9 cellular contexts compared by ENCODE assay signal in the genomic region with DNA sequence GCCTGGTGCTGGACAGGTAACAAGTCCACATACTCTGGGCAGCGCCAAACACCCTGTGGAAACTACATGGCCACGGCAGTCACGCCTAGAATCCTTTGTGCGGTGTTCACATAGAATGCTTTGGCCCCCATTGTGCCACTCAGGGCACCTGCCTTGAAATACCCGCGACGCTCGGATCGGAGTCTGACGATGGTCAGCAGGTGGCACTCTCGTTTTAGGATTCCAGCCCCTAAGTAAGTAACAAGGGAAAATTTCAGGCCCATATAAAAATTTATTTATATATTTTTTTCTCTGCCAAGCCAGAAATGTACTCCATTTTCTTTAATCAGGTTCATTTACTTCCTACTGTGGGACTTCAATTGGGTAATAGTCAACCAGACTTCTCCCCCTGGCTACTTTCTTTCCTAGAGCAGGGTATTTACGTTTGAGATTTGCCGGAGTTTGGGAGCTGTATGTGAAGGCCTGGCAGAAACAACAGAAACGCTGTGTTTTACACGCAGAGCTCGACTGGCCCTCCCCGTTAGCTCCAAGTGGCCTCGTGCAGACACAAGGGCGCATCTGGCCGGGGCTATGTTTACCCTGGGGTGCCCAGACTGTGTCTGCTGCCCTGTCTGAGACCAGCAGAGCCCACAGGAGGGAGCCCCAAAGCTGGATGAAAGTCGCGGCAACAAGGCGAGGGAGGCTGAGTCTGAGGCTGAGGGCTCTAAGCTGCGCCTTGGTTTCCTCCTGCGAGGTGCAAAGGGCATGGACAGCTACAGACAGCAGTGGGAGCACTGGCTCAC. TPM values are rescaled to one million over a fixed set of nuclear protein-coding genes. Genes with fewer than 3 reads are reported as not detected.
DNase-seq lines count a peak whose midpoint lies in the region; ATAC-seq and TF ChIP-seq lines count a peak whose summit lies in the region.
"Had no signal": no experiment of that assay in that cellular context is flagged by ENCODE, and none has a peak within 500 bp of the region (broad histone marks: within the 10 kb centered on the region; RNA-seq: fewer than 3 reads in every experiment).

No MANE protein-coding gene starts in this region.

- CTCF ChIA-PET in AG04450 (lab: Charles Lee): interaction anchor here (0.8 to 2.1 kb wide), 6 partner anchors 31 to 1208 kb away, joined by 3 to 42 read pairs (median 4); no protein-coding TSS in a partner anchor
- CTCF ChIA-PET in activated CD8-positive, alpha-beta memory T cell treated with anti-CD3 and anti-CD28 coated beads, Interleukin-2, amount 10 ng/mL, durations not matched to agents 7 days and 5 days (lab: Charles Lee): no interaction called here

- peak; percentile 20 for DNase-seq in AG04450 (ENCODE audit: low read depth, low spot score)
- peak; percentile 62 for DNase-seq in HT1080 (ENCODE audit: low read depth)
- DNase-seq in SJCRH30: peak; percentile 6 to 59
- DNase-seq in fibroblast of pulmonary artery (ENCODE audit: low read depth): peak; percentile 88
- no peak for DNase-seq in stimulated activated naive CD8-positive, alpha-beta T cell treated with anti-CD3 and anti-CD28 coated beads, Interleukin-15, amount 100 ng/mL, for 72 hours
- no peak for DNase-seq in activated CD8-positive, alpha-beta memory T cell treated with anti-CD3 and anti-CD28 coated beads, Interleukin-2, amount 10 ng/mL, durations not matched to agents 7 days and 5 days

- no peaks in the 10 kb centered on the region for H3K36me3 Mint-ChIP-seq in activated CD8-positive, alpha-beta memory T cell treated with anti-CD3 and anti-CD28 coated beads, Interleukin-2, amount 10 ng/mL, durations not matched to agents 7 days and 5 days

- TF ChIP-seq RAD21 in neural cell (conservative IDR thresholded peaks at IDR 0.05): peak; percentile 89

- H3K9me3 ChIP-seq in AG04450 (ENCODE audit: control insufficient read depth, insufficient read depth, low read length): peaks cover 6% of the 10 kb centered on the region
- H3K9me3 ChIP-seq in SJCRH30 (replicated peaks): no peaks in the 10 kb centered on the region
- H3K9me3 ChIP-seq in neural cell (ENCODE audit: low read length): no peaks in the 10 kb centered on the region

- no peak for ATAC-seq in stimulated activated naive CD8-positive, alpha-beta T cell treated with anti-CD3 and anti-CD28 coated beads, Interleukin-15, amount 100 ng/mL, for 72 hours
- ATAC-seq in activated CD8-positive, alpha-beta memory T cell treated with anti-CD3 and anti-CD28 coated beads, Interleukin-2, amount 10 ng/mL, durations not matched to agents 7 days and 5 days: no peak
- no peak for ATAC-seq in HG02571 (IDR thresholded peaks at IDR 0.05; ENCODE audit: unreplicated experiment)

- H3K27ac Mint-ChIP-seq in stimulated activated naive CD8-positive, alpha-beta T cell treated with anti-CD3 and anti-CD28 coated beads, Interleukin-15, amount 100 ng/mL, for 72 hours: no peak overlapping the region
- no peak overlapping the region for H3K27ac Mint-ChIP-seq in activated CD8-positive, alpha-beta memory T cell treated with anti-CD3 and anti-CD28 coated beads, Interleukin-2, amount 10 ng/mL, durations not matched to agents 7 days and 5 days

- H3K4me3 Mint-ChIP-seq in stimulated activated naive CD8-positive, alpha-beta T cell treated with anti-CD3 and anti-CD28 coated beads, Interleukin-15, amount 100 ng/mL, for 72 hours: no peak overlapping the region
- H3K4me3 Mint-ChIP-seq in activated CD8-positive, alpha-beta memory T cell treated with anti-CD3 and anti-CD28 coated beads, Interleukin-2, amount 10 ng/mL, durations not matched to agents 7 days and 5 days: no peak overlapping the region
- H3K4me3 Mint-ChIP-seq: central memory CD8-positive, alpha-beta T cell had no signal

- no peak for TF ChIP-seq EP300 in neural cell (conservative IDR thresholded peaks at IDR 0.05; ENCODE audit: poor library complexity, severe bottlenecking)

- no peak overlapping the region for H2AFZ ChIP-seq in neural cell (ENCODE audit: low read depth, low read length)

- no peak overlapping the region for H3K4me2 ChIP-seq in neural cell (ENCODE audit: low read length)

- no peaks in the 10 kb centered on the region for H3K9me2 ChIP-seq in neural cell (ENCODE audit: insufficient read depth, low read length)

- H3K4me1 Mint-ChIP-seq in stimulated activated naive CD8-positive, alpha-beta T cell treated with anti-CD3 and anti-CD28 coated beads, Interleukin-15, amount 100 ng/mL, for 72 hours: no peaks in the 10 kb centered on the region
- H3K4me1 Mint-ChIP-seq in activated CD8-positive, alpha-beta memory T cell treated with anti-CD3 and anti-CD28 coated beads, Interleukin-2, amount 10 ng/mL, durations not matched to agents 7 days and 5 days: no peaks in the 10 kb centered on the region
- H3K4me1 Mint-ChIP-seq: central memory CD8-positive, alpha-beta T cell had no signal

- peaks cover 0 to 12% of the 10 kb centered on the region in 2 donors for H3K9me3 Mint-ChIP-seq in stimulated activated naive CD8-positive, alpha-beta T cell treated with anti-CD3 and anti-CD28 coated beads, Interleukin-15, amount 100 ng/mL, for 72 hours
- H3K9me3 Mint-ChIP-seq in activated CD8-positive, alpha-beta memory T cell treated with anti-CD3 and anti-CD28 coated beads, Interleukin-2, amount 10 ng/mL, durations not matched to agents 7 days and 5 days (ENCODE audit: low read depth): peaks cover 3% of the 10 kb centered on the region

- H3K9ac ChIP-seq in neural cell (ENCODE audit: low read length): no peak overlapping the region

- H3K4me3 ChIP-seq in AG04450 (ENCODE audit: low read depth, low read length): no peak overlapping the region
- H3K4me3 ChIP-seq in SJCRH30: no peak overlapping the region
- no peak overlapping the region for H3K4me3 ChIP-seq in fibroblast of pulmonary artery (replicated peaks; ENCODE audit: low read depth, low read length)
- no peak overlapping the region for H3K4me3 ChIP-seq in neural cell (ENCODE audit: low read length)

- H3K4me1 ChIP-seq in SJCRH30: no peaks in the 10 kb centered on the region

- no peaks in the 10 kb centered on the region for H3K79me2 ChIP-seq in neural cell (replicated peaks; ENCODE audit: insufficient read depth, low read length)

- H3K36me3 ChIP-seq in SJCRH30 (no peaks in the 10 kb centered on the region), neural cell (ENCODE audit: insufficient read depth, low read length) (no peaks in the 10 kb centered on the region)

- H3F3A ChIP-seq in neural cell (ENCODE audit: insufficient read depth, low read length, poor library complexity, severe bottlenecking): no peaks in the 10 kb centered on the region

- POLR2A ChIA-PET in AG04450 (lab: Yijun Ruan, JAX): no interaction called here

- H3K27me3 Mint-ChIP-seq in stimulated activated naive CD8-positive, alpha-beta T cell treated with anti-CD3 and anti-CD28 coated beads, Interleukin-15, amount 100 ng/mL, for 72 hours: peaks cover 12% of the 10 kb centered on the region
- H3K27me3 Mint-ChIP-seq in activated CD8-positive, alpha-beta memory T cell treated with anti-CD3 and anti-CD28 coated beads, Interleukin-2, amount 10 ng/mL, durations not matched to agents 7 days and 5 days: no peaks in the 10 kb centered on the region
- H3K27me3 Mint-ChIP-seq: central memory CD8-positive, alpha-beta T cell had no signal

- peak; percentile 52 for TF ChIP-seq CTCF in AG04450 (IDR thresholded peaks at IDR 0.05; ENCODE audit: low read depth, low read length)
- peak; percentile 63 for TF ChIP-seq CTCF in fibroblast of pulmonary artery (IDR thresholded peaks at IDR 0.05; ENCODE audit: low read length, missing control alignments)
- TF ChIP-seq CTCF in neural cell (IDR thresholded peaks at IDR 0.05; ENCODE audit: poor library complexity, severe bottlenecking): peak; percentile 79

- no peaks in the 10 kb centered on the region for H3K27me3 ChIP-seq in AG04450 (ENCODE audit: control insufficient read depth, insufficient read depth, low read length)
- no peaks in the 10 kb centered on the region for H3K27me3 ChIP-seq in SJCRH30
- H3K27me3 ChIP-seq in neural cell (ENCODE audit: insufficient read depth, low read depth, low read length): no peaks in the 10 kb centered on the region

- H3K27ac ChIP-seq in AG04450 (ENCODE audit: low read depth, low read length): no peak overlapping the region
- no peak overlapping the region for H3K27ac ChIP-seq in SJCRH30
- H3K27ac ChIP-seq in neural cell (ENCODE audit: low read length): no peak overlapping the region

- H4K20me1 ChIP-seq in neural cell (ENCODE audit: insufficient read depth): no peaks in the 10 kb centered on the region

TF ChIP-seq in neural cell, 6 proteins besides CTCF, POLR2A, EP300 and RAD21 (continues in another document):
- no peak for TF ChIP-seq POLR2AphosphoS5 (IDR thresholded peaks at IDR 0.05)
- TF ChIP-seq EZH2 (IDR thresholded peaks at IDR 0.05; ENCODE audit: borderline replicate concordance, insufficient read depth, low read length, poor library complexity, severe bottlenecking): no peak

RNA-seq across cellular contexts. Expression of gene LRRC30, which starts 41.6 kb away (rescaled TPM):
- not detected in 2 replicates for polyA plus RNA-seq in AG04450 (2011; rRNA removed)
- polyA minus RNA-seq in AG04450 (2011; rRNA and poly(A)+ RNA removed): not detected in 2 replicates
- not detected in 2 replicates for total RNA-seq in HT1080 (2014; rRNA removed; shearing (Covaris generic))
- polyA plus RNA-seq in HT1080 (2015; cell fraction: cytosol; rRNA removed): not detected in 2 replicates
- polyA plus RNA-seq in HT1080 (2015; cell fraction: nucleus; rRNA removed): not detected in 2 replicates
- total RNA-seq in SJCRH30 (2014; rRNA removed; shearing (Covaris generic)): not detected in 2 replicates
- not detected in 2 replicates for polyA plus RNA-seq in neural cell
- not detected in 2 replicates for polyA minus RNA-seq in neural cell
- not detected for total RNA-seq in activated CD8-positive, alpha-beta memory T cell treated with anti-CD3 and anti-CD28 coated beads, Interleukin-2, amount 10 ng/mL, durations not matched to agents 7 days and 5 days

Comparison
In these comparisons a context has a peak if more than half of its experiments do, and no peak if none do; other contexts are left out.
1. DNase-seq: peak in AG04450 (single experiment), HT1080 (single experiment), SJCRH30 (2 of 2) and fibroblast of pulmonary artery (single experiment); none in stimulated activated naive CD8-positive, alpha-beta T cell treated with anti-CD3 and anti-CD28 coated beads, Interleukin-15, amount 100 ng/mL, for 72 hours (0 of 2) and activated CD8-positive, alpha-beta memory T cell treated with anti-CD3 and anti-CD28 coated beads, Interleukin-2, amount 10 ng/mL, durations not matched to agents 7 days and 5 days (single experiment).
2. Peak in every context shown above with its lines, with median percentiles within 50 percentile points of each other: CTCF ChIP-seq.